23 cellular contexts compared by ENCODE assay signal in genomic region chr18:8826514-8826913, GRCh38.
DNase-seq lines count a peak whose midpoint lies in the region; ATAC-seq, FAIRE-seq and TF ChIP-seq lines count a peak whose summit lies in the region.
"Had no signal": no experiment of that assay in that cellular context is flagged by ENCODE, and none has a peak within 500 bp of the region (broad histone marks: within the 10 kb centered on the region; RNA-seq: fewer than 3 reads in every experiment).

No MANE protein-coding gene starts in this region.

- H3K36me3 ChIP-seq in mucosa of descending colon (ENCODE audit: low read depth), result no peaks in the 10 kb centered on the region
- H3K36me3 ChIP-seq: BE2C had no signal

- no peak for TF ChIP-seq CTCF in neural crest cell (conservative IDR thresholded peaks at IDR 0.05)
- no peak for TF ChIP-seq CTCF in CD14-positive monocyte (IDR thresholded peaks at IDR 0.05)
- no peak for TF ChIP-seq CTCF in mucosa of descending colon (IDR thresholded peaks at IDR 0.05)

- no peak for FAIRE-seq in GM12891 (lab: Jason Lieb, UNC)
- FAIRE-seq: A204.1, GM12878, GM18507, H54, HTR-8/SVneo had no signal

- H3K36me3 Mint-ChIP-seq in neural crest cell (ENCODE audit: low read depth) (peaks cover 10% of the 10 kb centered on the region), CD14-positive monocyte (no peaks in the 10 kb centered on the region)
- H3K36me3 Mint-ChIP-seq: CD8-positive, alpha-beta memory T cell had no signal

- TF ChIP-seq POLR2A in GM12891 (IDR thresholded peaks at IDR 0.05; ENCODE audit: low read depth, low read length), result no peak

- no peaks in the 10 kb centered on the region for H3K9me3 ChIP-seq in mucosa of descending colon
- H3K9me3 ChIP-seq: BE2C had no signal

- H3K27me3 Mint-ChIP-seq in neural crest cell (ENCODE audit: low read depth) (no peaks in the 10 kb centered on the region), CD14-positive monocyte (ENCODE audit: low read depth in 3 of 3) (peaks cover 0 to 2% (median 0%) of the 10 kb centered on the region in 3 donors)

- H3K9me3 Mint-ChIP-seq in neural crest cell (no peaks in the 10 kb centered on the region), CD14-positive monocyte (peaks cover 0 to 3% (median 0%) of the 10 kb centered on the region in 7 donors)
- H3K9me3 Mint-ChIP-seq: CD8-positive, alpha-beta memory T cell; HFFc6; IgD-negative memory B cell had no signal

- no peak overlapping the region for H3K4me3 ChIP-seq in mucosa of descending colon
- H3K4me3 ChIP-seq: GM12878, GM23248 had no signal

- DNase-seq in DMS 273 (lab: John Stamatoyannopoulos, UW; ENCODE audit: unreplicated experiment) (peak; percentile 34), NCI-H524 treated with DMSO at 0.1 percent for 48 hours (lab: John Stamatoyannopoulos, UW) (peak; percentile 43), neural crest cell (ENCODE audit: low read depth, low spot score) (no peak), CD14-positive monocyte (ENCODE audit: low spot score) (no peak), GM12891 (ENCODE audit: insufficient read length, low spot score) (no peak), mucosa of descending colon (no peak)
- DNase-seq: ACHN; BE2C; CD8-positive, alpha-beta memory T cell; COR-L47; DMS153; DMS79 treated with DMSO at 0.1 percent for 48 hours; GM23248; HFFc6; Karpas-422; KBM-7 had no signal

- no peak overlapping the region for H3K4me3 Mint-ChIP-seq in neural crest cell
- H3K4me3 Mint-ChIP-seq in CD14-positive monocyte, result no peak overlapping the region
- H3K4me3 Mint-ChIP-seq: CD8-positive, alpha-beta memory T cell; HFFc6; IgD-negative memory B cell had no signal

- intact Hi-C loops in CD14-positive monocyte (cut with micrococcal nuclease) (no loop called here), mucosa of descending colon (cut with DNase I, micrococcal nuclease) (no loop called here)

- no peaks in the 10 kb centered on the region for H3K4me1 ChIP-seq in mucosa of descending colon (ENCODE audit: low read depth)
- H3K4me1 ChIP-seq: BE2C had no signal

- H3K4me1 Mint-ChIP-seq in neural crest cell (peaks cover 20% of the 10 kb centered on the region), CD14-positive monocyte (peaks cover 3% of the 10 kb centered on the region)
- H3K4me1 Mint-ChIP-seq: CD8-positive, alpha-beta memory T cell; IgD-negative memory B cell had no signal

- peak overlapping the region; percentile 50 for H3K27ac Mint-ChIP-seq in neural crest cell (ENCODE audit: unreplicated experiment)
- no peak overlapping the region for H3K27ac Mint-ChIP-seq in CD14-positive monocyte
- H3K27ac Mint-ChIP-seq: CD8-positive, alpha-beta memory T cell; HFFc6; IgD-negative memory B cell had no signal

- ATAC-seq in mucosa of descending colon, result no peak
- ATAC-seq: GM12878, HCT116 had no signal

TF ChIP-seq in GM12891, 5 proteins besides CTCF, POLR2A, EP300 and RAD21:
- no peak for TF ChIP-seq TAF1 (IDR thresholded peaks at IDR 0.05; ENCODE audit: low read depth, low read length)
- TF ChIP-seq SPI1 (IDR thresholded peaks at IDR 0.05; ENCODE audit: low read depth, low read length), result no peak
- TF ChIP-seq POU2F2 (IDR thresholded peaks at IDR 0.05; ENCODE audit: low read depth, low read length), result no peak
- no peak for TF ChIP-seq PAX5 (IDR thresholded peaks at IDR 0.05; ENCODE audit: insufficient read depth, low read length, severe bottlenecking)
- TF ChIP-seq POLR2AphosphoS5 (IDR thresholded peaks at IDR 0.05; ENCODE audit: low read depth, low read length), result no peak

Comparison
In these comparisons a context has a peak if more than half of its experiments do, and no peak if none do; other contexts are left out.
1. DNase-seq: peak in DMS 273 (single experiment) and NCI-H524 treated with DMSO at 0.1 percent for 48 hours (single experiment); none in neural crest cell (single experiment), CD14-positive monocyte (single experiment), GM12891 (single experiment) and mucosa of descending colon (0 of 3).